In the genomic region with DNA sequence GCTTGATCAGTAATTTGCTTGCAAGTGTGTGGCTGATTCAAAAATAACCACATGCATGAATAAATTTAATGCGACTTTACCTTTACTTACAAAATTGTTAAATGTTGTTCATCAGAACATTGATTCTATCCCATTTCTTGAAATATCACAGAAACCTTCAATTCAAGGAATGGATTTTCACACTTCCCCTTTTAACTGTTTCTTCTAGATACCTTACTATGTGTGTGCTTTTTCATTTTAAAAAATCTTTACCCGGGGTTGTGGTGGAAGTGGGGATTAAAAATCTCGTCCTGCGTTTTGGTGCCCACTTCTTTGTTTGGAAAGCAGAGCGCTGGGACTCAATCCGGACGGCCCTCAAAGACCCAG, we compare ENCODE assay signal across 7 cellular contexts. TPM values are rescaled to one million over a fixed set of nuclear protein-coding genes. Genes with fewer than 3 reads are reported as not detected.
DNase-seq lines count a peak whose midpoint lies in the region; ATAC-seq and TF ChIP-seq lines count a peak whose summit lies in the region.

No MANE protein-coding gene starts in this region.

- peak overlapping the region; percentile 98 for H3K4me3 Mint-ChIP-seq in activated B cell treated with CpG ODN at 0.5 μM for 24 hours
- H3K4me3 Mint-ChIP-seq in activated T-cell treated with anti-CD3 and anti-CD28 coated beads, Interleukin-2, amount 50 U/mL, for 24 hours = no peak overlapping the region

- no peaks in the 10 kb centered on the region for H3K9me2 ChIP-seq in GM23248 (ENCODE audit: insufficient read depth)

- peaks cover 18% of the 10 kb centered on the region for H3F3A ChIP-seq in GM23248 (ENCODE audit: insufficient read depth)

- in situ Hi-C loops in GM23248 (cut with MboI) = loop anchor here (25.0 kb wide), 2 partner anchors 1374 to 1524 kb away; a partner anchor contains a TSS

- ATAC-seq in activated B cell treated with CpG ODN at 0.5 μM for 24 hours (ENCODE audit: low read depth) = peak; percentile 5

- peak overlapping the region; percentile 90 for H3K4me2 ChIP-seq in GM23248 (ENCODE audit: unreplicated experiment)

- H3K79me2 ChIP-seq in GM23248 (ENCODE audit: insufficient read depth) = no peaks in the 10 kb centered on the region

- H3K27me3 Mint-ChIP-seq in activated B cell treated with CpG ODN at 0.5 μM for 24 hours = no peaks in the 10 kb centered on the region
- H3K27me3 Mint-ChIP-seq in activated T-cell treated with anti-CD3 and anti-CD28 coated beads, Interleukin-2, amount 50 U/mL, for 24 hours = peaks cover 78% of the 10 kb centered on the region

- H3K36me3 Mint-ChIP-seq in activated B cell treated with CpG ODN at 0.5 μM for 24 hours (ENCODE audit: low read depth) = peaks cover 14% of the 10 kb centered on the region
- no peaks in the 10 kb centered on the region for H3K36me3 Mint-ChIP-seq in activated T-cell treated with anti-CD3 and anti-CD28 coated beads, Interleukin-2, amount 50 U/mL, for 24 hours (ENCODE audit: low read depth)

- H4K20me1 ChIP-seq in GM23248 (ENCODE audit: insufficient read depth) = no peaks in the 10 kb centered on the region

- H3K9me3 ChIP-seq in GM23248 (ENCODE audit: low read depth) = no peaks in the 10 kb centered on the region
- H3K9me3 ChIP-seq in WERI-Rb-1 (ENCODE audit: severe bottlenecking) = no peaks in the 10 kb centered on the region

- TF ChIP-seq CTCF in activated B cell treated with CpG ODN at 0.5 μM for 24 hours (IDR thresholded peaks at IDR 0.05) (no peak), kidney epithelial cell (IDR thresholded peaks at IDR 0.05; ENCODE audit: insufficient read depth, low read length, poor library complexity, severe bottlenecking) (no peak), WERI-Rb-1 (IDR thresholded peaks at IDR 0.05; ENCODE audit: low read depth, low read length) (no peak)

- H3K4me1 Mint-ChIP-seq in activated B cell treated with CpG ODN at 0.5 μM for 24 hours = peaks cover 63% of the 10 kb centered on the region
- H3K4me1 Mint-ChIP-seq in activated T-cell treated with anti-CD3 and anti-CD28 coated beads, Interleukin-2, amount 50 U/mL, for 24 hours (ENCODE audit: low read depth) = peaks cover 11% of the 10 kb centered on the region

- H3K4me1 ChIP-seq in GM23248 (ENCODE audit: insufficient read depth) = peaks cover 15% of the 10 kb centered on the region; the same call in 1 of the 2 replicates

- intact Hi-C loops in activated B cell treated with CpG ODN at 0.5 μM for 24 hours (cut with micrococcal nuclease) = loop anchor here (1.0 to 10.0 kb wide), 6 partner anchors 7 to 1584 kb away; a partner anchor contains a TSS

- H3K27ac Mint-ChIP-seq in activated B cell treated with CpG ODN at 0.5 μM for 24 hours = peak overlapping the region; percentile 99
- H3K27ac Mint-ChIP-seq in activated T-cell treated with anti-CD3 and anti-CD28 coated beads, Interleukin-2, amount 50 U/mL, for 24 hours = no peak overlapping the region

- H3K9me3 Mint-ChIP-seq in activated B cell treated with CpG ODN at 0.5 μM for 24 hours = no peaks in the 10 kb centered on the region
- no peaks in the 10 kb centered on the region for H3K9me3 Mint-ChIP-seq in activated T-cell treated with anti-CD3 and anti-CD28 coated beads, Interleukin-2, amount 50 U/mL, for 24 hours

- peak overlapping the region; percentile 86 for H3K4me3 ChIP-seq in GM23248
- peak overlapping the region; percentile 61 for H3K4me3 ChIP-seq in kidney epithelial cell (ENCODE audit: low read depth, low read length)
- no peak overlapping the region for H3K4me3 ChIP-seq in WERI-Rb-1 (ENCODE audit: low read depth, low read length)

- DNase-seq in GM23248 (no peak), activated B cell treated with CpG ODN at 0.5 μM for 24 hours (no peak), kidney epithelial cell (ENCODE audit: low read depth) (no peak), DMS153 (lab: John Stamatoyannopoulos, UW) (no peak), WERI-Rb-1 (no peak)
- DNase-seq in activated T-cell treated with anti-CD3 and anti-CD28 coated beads, Interleukin-2, amount 50 U/mL, for 24 hours = no peak

- H3K36me3 ChIP-seq in GM23248 (ENCODE audit: low read depth) (no peaks in the 10 kb centered on the region), kidney epithelial cell (ENCODE audit: control insufficient read depth, insufficient read depth, low read length) (no peaks in the 10 kb centered on the region), WERI-Rb-1 (no peaks in the 10 kb centered on the region)

- CTCF ChIA-PET in activated B cell treated with CpG ODN at 0.5 μM for 24 hours (lab: Charles Lee) = no interaction called here

- H3K27ac ChIP-seq in GM23248 (no peak overlapping the region), temporal lobe (ENCODE audit: low read depth, low read length) (peak overlapping the region; percentile 76), WERI-Rb-1 (no peak overlapping the region)

- H3K9ac ChIP-seq in GM23248 = peak overlapping the region; percentile 65

- H2AFZ ChIP-seq in GM23248 = peak overlapping the region; percentile 89

- WGBS in GM23248 (ENCODE audit: low coverage in 1 of 2, low lambda C conversion rate in 2 of 2, missing lambda C conversion rate in 2 of 2), 2 experiments = 7 to 9% methylated on average over 7 of the region's 7 CpGs

- no peaks in the 10 kb centered on the region for H3K27me3 ChIP-seq in GM23248 (replicated peaks; ENCODE audit: insufficient read depth)
- H3K27me3 ChIP-seq in kidney epithelial cell (ENCODE audit: control insufficient read depth, insufficient read depth, low read length) = no peaks in the 10 kb centered on the region
- H3K27me3 ChIP-seq in WERI-Rb-1 (ENCODE audit: insufficient read depth, low read depth, severe bottlenecking) = no peaks in the 10 kb centered on the region

- POLR2A ChIA-PET in activated B cell treated with CpG ODN at 0.5 μM for 24 hours (lab: Charles Lee) = interaction anchor here (0.7 to 3.2 kb wide), 22 partner anchors 8 to 1521 kb away, joined by 3 to 37 read pairs (median 4); a partner anchor contains a TSS

RNA-seq across cellular contexts. Expression of a gene that starts 5.8 kb away (rescaled TPM):
- 3.4 TPM in 2 replicates for total RNA-seq in GM23248 (2014; rRNA removed; shearing (Covaris generic))
- polyA plus RNA-seq in GM23248 (2016; fragmentation: Nextera tagmentation; extraction: Ambion mirVana) = 3.2 and 4.5 TPM in 2 replicates
- total RNA-seq in activated B cell treated with CpG ODN at 0.5 μM for 24 hours = 348 and 359 TPM in 2 replicates
- 1.9 and 4.8 TPM in 2 replicates for total RNA-seq in kidney epithelial cell
- total RNA-seq in temporal lobe = 951 TPM

Comparison
In these comparisons a context has a peak if more than half of its experiments do, and no peak if none do; other contexts are left out.
1. RNA of a gene that starts 5.8 kb away (total RNA-seq): 951 TPM in temporal lobe (single experiment) and 348 to 359 TPM in activated B cell treated with CpG ODN at 0.5 μM for 24 hours; 1.9 to 4.8 TPM in kidney epithelial cell and 3.4 TPM in GM23248; every median in the first group is over 10 times any median in the second.